Comparison of ENCODE assay signal across 14 cellular contexts in the genomic region with DNA sequence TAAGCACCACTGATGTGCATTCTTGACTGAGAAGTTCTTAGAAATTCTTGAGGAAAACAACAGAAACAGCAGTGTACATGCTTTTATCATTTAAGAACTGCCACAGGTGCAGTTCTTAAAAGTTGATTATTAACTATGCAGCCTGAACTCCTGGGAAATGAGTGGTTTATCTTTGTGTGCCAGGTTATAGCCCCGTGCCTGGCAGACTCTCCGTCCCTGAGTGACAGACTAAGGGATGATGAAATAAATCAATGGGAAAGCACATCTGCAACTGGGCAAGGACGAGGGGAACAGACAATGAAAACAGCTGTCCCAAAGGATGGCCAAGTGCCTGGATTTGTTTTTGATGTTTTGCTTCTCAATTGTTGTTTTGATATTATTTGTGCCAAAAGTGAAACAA.
A peak's percentile ranks its signal among the peaks of the same experiment; 100 is the strongest.
DNase-seq lines count a peak whose midpoint lies in the region; ATAC-seq and TF ChIP-seq lines count a peak whose summit lies in the region.
"Had no signal": no experiment of that assay in that cellular context is flagged by ENCODE, and none has a peak within 500 bp of the region (broad histone marks: within the 10 kb centered on the region; RNA-seq: fewer than 3 reads in every experiment).

No MANE protein-coding gene starts in this region.

- no peak for DNase-seq in activated T-cell treated with anti-CD3 and anti-CD28 coated beads, Interleukin-2, amount 50 U/mL, for 72 hours
- no peak for DNase-seq in activated T-cell treated with anti-CD3 and anti-CD28 coated beads, Interleukin-2, amount 50 U/mL, for 48 hours
- peak; percentile 44 for DNase-seq in medulla oblongata (ENCODE audit: extremely low spot score)
- no peak for DNase-seq in upper lobe of right lung
- DNase-seq in stimulated activated CD4-positive, alpha-beta T cell treated with anti-CD3 and anti-CD28 coated beads, Interleukin-4, amount 100 ng/mL, for 24 hours, result no peak
- DNase-seq in sciatic nerve (ENCODE audit: low spot score), result no peak
- DNase-seq: effector memory CD8-positive, alpha-beta T cell; NCI-H446 treated with DMSO at 0.1 percent for 48 hours; right cardiac atrium; RPMI8226; T1000; tibial artery had no signal

- H3K4me3 ChIP-seq in endocrine pancreas (ENCODE audit: control insufficient read depth, insufficient read depth, low read length), result peak overlapping the region; percentile 69
- H3K4me3 ChIP-seq in upper lobe of right lung, result peak overlapping the region; percentile 16
- H3K4me3 ChIP-seq: tibial artery had no signal

- no peaks in the 10 kb centered on the region for H3K27me3 Mint-ChIP-seq in activated T-cell treated with anti-CD3 and anti-CD28 coated beads, Interleukin-2, amount 50 U/mL, for 72 hours (ENCODE audit: low read depth)

- H3K9me3 ChIP-seq in endocrine pancreas (ENCODE audit: control insufficient read depth, low read length) (no peaks in the 10 kb centered on the region), upper lobe of right lung (no peaks in the 10 kb centered on the region)
- H3K9me3 ChIP-seq: tibial artery had no signal

- peaks cover 8% of the 10 kb centered on the region for H3K4me1 Mint-ChIP-seq in activated T-cell treated with anti-CD3 and anti-CD28 coated beads, Interleukin-2, amount 50 U/mL, for 72 hours (ENCODE audit: low read depth)

- H3K27ac Mint-ChIP-seq in activated T-cell treated with anti-CD3 and anti-CD28 coated beads, Interleukin-2, amount 50 U/mL, for 72 hours, result no peak overlapping the region
- H3K27ac Mint-ChIP-seq: effector memory CD8-positive, alpha-beta T cell had no signal

- H3K36me3 Mint-ChIP-seq in activated T-cell treated with anti-CD3 and anti-CD28 coated beads, Interleukin-2, amount 50 U/mL, for 72 hours (ENCODE audit: insufficient read depth in 2 of 2), result no peaks in the 10 kb centered on the region

- no peaks in the 10 kb centered on the region for H3K36me3 ChIP-seq in endocrine pancreas (ENCODE audit: control insufficient read depth, insufficient read depth, low read length)
- no peaks in the 10 kb centered on the region for H3K36me3 ChIP-seq in upper lobe of right lung
- H3K36me3 ChIP-seq: tibial artery had no signal

- H3K9me3 Mint-ChIP-seq in activated T-cell treated with anti-CD3 and anti-CD28 coated beads, Interleukin-2, amount 50 U/mL, for 72 hours, result peaks cover 0 to 2% of the 10 kb centered on the region in 2 donors
- H3K9me3 Mint-ChIP-seq: effector memory CD8-positive, alpha-beta T cell had no signal

- intact Hi-C loops in upper lobe of right lung (cut with DNase I), result no loop called here
- intact Hi-C loops in sciatic nerve (cut with DNase I), result no loop called here

- no peak for ATAC-seq in activated T-cell treated with anti-CD3 and anti-CD28 coated beads, Interleukin-2, amount 50 U/mL, for 72 hours (replicated peaks in 1 of 2)
- ATAC-seq in upper lobe of right lung (peak; percentile 68), HG02973 (IDR thresholded peaks at IDR 0.05; ENCODE audit: unreplicated experiment) (no peak), sciatic nerve (no peak)
- ATAC-seq: effector memory CD8-positive, alpha-beta T cell; right cardiac atrium had no signal

- TF ChIP-seq CTCF in upper lobe of right lung (IDR thresholded peaks at IDR 0.05), result no peak

- peak overlapping the region; percentile 3 to 68 for H3K4me3 Mint-ChIP-seq in activated T-cell treated with anti-CD3 and anti-CD28 coated beads, Interleukin-2, amount 50 U/mL, for 72 hours

- H3K9ac ChIP-seq in endocrine pancreas (ENCODE audit: control insufficient read depth, insufficient read depth, low read length), result no peak overlapping the region

- H3K27me3 ChIP-seq in endocrine pancreas (ENCODE audit: control insufficient read depth, insufficient read depth, low read length), result no peaks in the 10 kb centered on the region
- H3K27me3 ChIP-seq in upper lobe of right lung, result no peaks in the 10 kb centered on the region
- H3K27me3 ChIP-seq: tibial artery had no signal

- peak overlapping the region; percentile 12 for H3K27ac ChIP-seq in upper lobe of right lung

- no peaks in the 10 kb centered on the region for H3K4me1 ChIP-seq in endocrine pancreas (ENCODE audit: control insufficient read depth, insufficient read depth, low read length)
- H3K4me1 ChIP-seq in upper lobe of right lung, result peaks cover 24% of the 10 kb centered on the region
